1 cellular context compared by ENCODE assay signal in the genomic region with DNA sequence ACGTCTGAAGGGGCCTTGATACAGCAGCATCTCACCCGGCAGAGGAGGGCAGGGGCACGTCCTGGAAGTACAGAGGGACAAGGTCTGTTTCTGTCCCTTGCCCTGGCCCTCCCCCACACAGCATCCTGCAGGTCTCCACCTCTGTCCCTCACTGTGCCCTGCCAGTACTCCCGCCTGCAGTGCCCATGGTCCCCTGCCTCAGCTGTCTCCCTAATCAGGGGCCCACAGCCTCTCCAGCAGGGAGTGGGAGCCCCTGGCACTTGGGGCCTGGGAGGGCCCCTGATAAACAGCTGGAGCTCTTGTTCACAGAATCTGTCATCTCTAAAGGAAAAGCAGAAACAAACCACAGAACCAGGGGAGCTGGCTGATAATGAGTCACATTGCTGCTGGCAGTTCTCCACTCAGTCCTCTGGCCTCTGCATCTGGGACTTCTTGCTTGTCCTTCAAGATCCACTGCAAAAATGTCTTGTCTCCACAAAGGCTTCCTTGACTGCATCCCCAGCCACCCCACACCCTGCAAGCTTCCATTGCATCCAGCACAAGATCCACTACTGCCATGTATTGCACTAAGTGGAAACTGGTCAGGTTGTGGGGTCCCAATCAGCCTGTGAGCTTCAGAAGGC.
TF ChIP-seq lines count a peak whose summit lies in the region.

No MANE protein-coding gene starts in this region.

TF ChIP-seq in K562, 482 proteins besides CTCF, POLR2A, EP300 and RAD21 (continued from another document and continues in another):
- TF ChIP-seq, protein P1, sequence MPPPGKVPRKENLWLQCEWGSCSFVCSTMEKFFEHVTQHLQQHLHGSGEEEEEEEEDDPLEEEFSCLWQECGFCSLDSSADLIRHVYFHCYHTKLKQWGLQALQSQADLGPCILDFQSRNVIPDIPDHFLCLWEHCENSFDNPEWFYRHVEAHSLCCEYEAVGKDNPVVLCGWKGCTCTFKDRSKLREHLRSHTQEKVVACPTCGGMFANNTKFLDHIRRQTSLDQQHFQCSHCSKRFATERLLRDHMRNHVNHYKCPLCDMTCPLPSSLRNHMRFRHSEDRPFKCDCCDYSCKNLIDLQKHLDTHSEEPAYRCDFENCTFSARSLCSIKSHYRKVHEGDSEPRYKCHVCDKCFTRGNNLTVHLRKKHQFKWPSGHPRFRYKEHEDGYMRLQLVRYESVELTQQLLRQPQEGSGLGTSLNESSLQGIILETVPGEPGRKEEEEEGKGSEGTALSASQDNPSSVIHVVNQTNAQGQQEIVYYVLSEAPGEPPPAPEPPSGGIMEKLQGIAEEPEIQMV (tag; conservative IDR thresholded peaks at IDR 0.05; ENCODE audit: low read depth), result peak; percentile 100
- no peak for TF ChIP-seq SREBF1 (IDR thresholded peaks at IDR 0.05; ENCODE audit: borderline replicate concordance, low read depth, low read length)
- TF ChIP-seq POLR2AphosphoS5 (IDR thresholded peaks at IDR 0.05; ENCODE audit: control insufficient read depth, insufficient read depth, low read depth, low read length), result peak; percentile 100
- TF ChIP-seq CHCHD3 (CRISPR knock-in tag; IDR thresholded peaks at IDR 0.05), result no peak
- 0 out of 2 replicates have a peak, but pooled peaks have one; percentile 49 for TF ChIP-seq ZNF431 (CRISPR knock-in tag; IDR thresholded peaks at IDR 0.05)
- no peak; the same call in 1 of the 2 replicates for TF ChIP-seq ETV5 (CRISPR knock-in tag; IDR thresholded peaks at IDR 0.05; ENCODE audit: low read depth)
- peak; percentile 20; the same call in 1 of the 2 replicates for TF ChIP-seq NFRKB (IDR thresholded peaks at IDR 0.05; ENCODE audit: low read depth)
- TF ChIP-seq, protein P2, sequence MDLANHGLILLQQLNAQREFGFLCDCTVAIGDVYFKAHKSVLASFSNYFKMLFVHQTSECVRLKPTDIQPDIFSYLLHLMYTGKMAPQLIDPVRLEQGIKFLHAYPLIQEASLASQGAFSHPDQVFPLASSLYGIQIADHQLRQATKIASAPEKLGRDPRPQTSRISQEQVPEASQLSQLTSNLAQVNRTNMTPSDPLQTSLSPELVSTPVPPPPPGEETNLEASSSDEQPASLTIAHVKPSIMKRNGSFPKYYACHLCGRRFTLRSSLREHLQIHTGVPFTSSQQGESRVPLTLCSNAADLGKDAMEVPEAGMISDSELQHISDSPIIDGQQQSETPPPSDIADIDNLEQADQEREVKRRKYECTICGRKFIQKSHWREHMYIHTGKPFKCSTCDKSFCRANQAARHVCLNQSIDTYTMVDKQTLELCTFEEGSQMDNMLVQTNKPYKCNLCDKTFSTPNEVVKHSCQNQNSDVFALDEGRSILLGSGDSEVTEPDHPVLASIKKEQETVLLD (IDR thresholded peaks at IDR 0.05), result peak; percentile 91
- TF ChIP-seq ATF1 (CRISPR knock-in tag; IDR thresholded peaks at IDR 0.05), result no peak
- peak; percentile 74 for TF ChIP-seq ATF1 (tag; IDR thresholded peaks at IDR 0.05)
- TF ChIP-seq, protein P3, sequence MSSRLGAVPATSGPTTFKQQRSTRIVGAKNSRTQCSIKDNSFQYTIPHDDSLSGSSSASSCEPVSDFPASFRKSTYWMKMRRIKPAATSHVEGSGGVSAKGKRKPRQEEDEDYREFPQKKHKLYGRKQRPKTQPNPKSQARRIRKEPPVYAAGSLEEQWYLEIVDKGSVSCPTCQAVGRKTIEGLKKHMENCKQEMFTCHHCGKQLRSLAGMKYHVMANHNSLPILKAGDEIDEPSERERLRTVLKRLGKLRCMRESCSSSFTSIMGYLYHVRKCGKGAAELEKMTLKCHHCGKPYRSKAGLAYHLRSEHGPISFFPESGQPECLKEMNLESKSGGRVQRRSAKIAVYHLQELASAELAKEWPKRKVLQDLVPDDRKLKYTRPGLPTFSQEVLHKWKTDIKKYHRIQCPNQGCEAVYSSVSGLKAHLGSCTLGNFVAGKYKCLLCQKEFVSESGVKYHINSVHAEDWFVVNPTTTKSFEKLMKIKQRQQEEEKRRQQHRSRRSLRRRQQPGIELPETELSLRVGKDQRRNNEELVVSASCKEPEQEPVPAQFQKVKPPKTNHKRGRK (tag; IDR thresholded peaks at IDR 0.05), result no peak
- no peak for TF ChIP-seq ZNF232 (CRISPR knock-in tag; IDR thresholded peaks at IDR 0.05)
- TF ChIP-seq PHTF2 (CRISPR knock-in tag; IDR thresholded peaks at IDR 0.05), result no peak
- peak; percentile 48; the same call in 1 of the 2 replicates for TF ChIP-seq NFE2 (IDR thresholded peaks at IDR 0.05; ENCODE audit: low read depth)
- TF ChIP-seq PCBP1 (IDR thresholded peaks at IDR 0.05; ENCODE audit: low read depth, low read length, poor library complexity, severe bottlenecking), result no peak
- peak; percentile 16; the same call in 1 of the 2 replicates for TF ChIP-seq NCOA6 (IDR thresholded peaks at IDR 0.05)
- TF ChIP-seq, protein P4, sequence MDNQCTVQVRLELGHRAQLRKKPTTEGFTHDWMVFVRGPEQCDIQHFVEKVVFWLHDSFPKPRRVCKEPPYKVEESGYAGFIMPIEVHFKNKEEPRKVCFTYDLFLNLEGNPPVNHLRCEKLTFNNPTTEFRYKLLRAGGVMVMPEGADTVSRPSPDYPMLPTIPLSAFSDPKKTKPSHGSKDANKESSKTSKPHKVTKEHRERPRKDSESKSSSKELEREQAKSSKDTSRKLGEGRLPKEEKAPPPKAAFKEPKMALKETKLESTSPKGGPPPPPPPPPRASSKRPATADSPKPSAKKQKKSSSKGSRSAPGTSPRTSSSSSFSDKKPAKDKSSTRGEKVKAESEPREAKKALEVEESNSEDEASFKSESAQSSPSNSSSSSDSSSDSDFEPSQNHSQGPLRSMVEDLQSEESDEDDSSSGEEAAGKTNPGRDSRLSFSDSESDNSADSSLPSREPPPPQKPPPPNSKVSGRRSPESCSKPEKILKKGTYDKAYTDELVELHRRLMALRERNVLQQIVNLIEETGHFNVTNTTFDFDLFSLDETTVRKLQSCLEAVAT (IDR thresholded peaks at IDR 0.05), result peak in 1 of 2 experiments; percentile 99; a peak in 2 of 4 replicates
- peak; percentile 61 for TF ChIP-seq ZNF239 (CRISPR knock-in tag; IDR thresholded peaks at IDR 0.05)
- TF ChIP-seq, protein P5, sequence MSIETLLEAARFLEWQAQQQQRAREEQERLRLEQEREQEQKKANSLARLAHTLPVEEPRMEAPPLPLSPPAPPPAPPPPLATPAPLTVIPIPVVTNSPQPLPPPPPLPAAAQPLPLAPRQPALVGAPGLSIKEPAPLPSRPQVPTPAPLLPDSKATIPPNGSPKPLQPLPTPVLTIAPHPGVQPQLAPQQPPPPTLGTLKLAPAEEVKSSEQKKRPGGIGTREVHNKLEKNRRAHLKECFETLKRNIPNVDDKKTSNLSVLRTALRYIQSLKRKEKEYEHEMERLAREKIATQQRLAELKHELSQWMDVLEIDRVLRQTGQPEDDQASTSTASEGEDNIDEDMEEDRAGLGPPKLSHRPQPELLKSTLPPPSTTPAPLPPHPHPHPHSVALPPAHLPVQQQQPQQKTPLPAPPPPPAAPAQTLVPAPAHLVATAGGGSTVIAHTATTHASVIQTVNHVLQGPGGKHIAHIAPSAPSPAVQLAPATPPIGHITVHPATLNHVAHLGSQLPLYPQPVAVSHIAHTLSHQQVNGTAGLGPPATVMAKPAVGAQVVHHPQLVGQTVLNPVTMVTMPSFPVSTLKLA (conservative IDR thresholded peaks at IDR 0.05), result peak; percentile 60 to 87
- no peak for TF ChIP-seq STAT5B (CRISPR knock-in tag; IDR thresholded peaks at IDR 0.05)
- TF ChIP-seq, protein P6, sequence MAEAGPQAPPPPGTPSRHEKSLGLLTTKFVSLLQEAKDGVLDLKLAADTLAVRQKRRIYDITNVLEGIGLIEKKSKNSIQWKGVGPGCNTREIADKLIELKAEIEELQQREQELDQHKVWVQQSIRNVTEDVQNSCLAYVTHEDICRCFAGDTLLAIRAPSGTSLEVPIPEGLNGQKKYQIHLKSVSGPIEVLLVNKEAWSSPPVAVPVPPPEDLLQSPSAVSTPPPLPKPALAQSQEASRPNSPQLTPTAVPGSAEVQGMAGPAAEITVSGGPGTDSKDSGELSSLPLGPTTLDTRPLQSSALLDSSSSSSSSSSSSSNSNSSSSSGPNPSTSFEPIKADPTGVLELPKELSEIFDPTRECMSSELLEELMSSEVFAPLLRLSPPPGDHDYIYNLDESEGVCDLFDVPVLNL (CRISPR knock-in tag; IDR thresholded peaks at IDR 0.05; ENCODE audit: low read depth), result no peak
- TF ChIP-seq ESRRB (CRISPR knock-in tag; IDR thresholded peaks at IDR 0.05; ENCODE audit: borderline replicate concordance), result peak; percentile 49; the same call in 1 of the 2 replicates
- peak; percentile 49; the same call in 1 of the 2 replicates for TF ChIP-seq NR2C1 (IDR thresholded peaks at IDR 0.05)
- TF ChIP-seq NR2C1 (tag; IDR thresholded peaks at IDR 0.05), result peak; percentile 54; the same call in 1 of the 2 replicates
- TF ChIP-seq ATF7 (IDR thresholded peaks at IDR 0.05), result peak; percentile 88
- TF ChIP-seq, protein P7, sequence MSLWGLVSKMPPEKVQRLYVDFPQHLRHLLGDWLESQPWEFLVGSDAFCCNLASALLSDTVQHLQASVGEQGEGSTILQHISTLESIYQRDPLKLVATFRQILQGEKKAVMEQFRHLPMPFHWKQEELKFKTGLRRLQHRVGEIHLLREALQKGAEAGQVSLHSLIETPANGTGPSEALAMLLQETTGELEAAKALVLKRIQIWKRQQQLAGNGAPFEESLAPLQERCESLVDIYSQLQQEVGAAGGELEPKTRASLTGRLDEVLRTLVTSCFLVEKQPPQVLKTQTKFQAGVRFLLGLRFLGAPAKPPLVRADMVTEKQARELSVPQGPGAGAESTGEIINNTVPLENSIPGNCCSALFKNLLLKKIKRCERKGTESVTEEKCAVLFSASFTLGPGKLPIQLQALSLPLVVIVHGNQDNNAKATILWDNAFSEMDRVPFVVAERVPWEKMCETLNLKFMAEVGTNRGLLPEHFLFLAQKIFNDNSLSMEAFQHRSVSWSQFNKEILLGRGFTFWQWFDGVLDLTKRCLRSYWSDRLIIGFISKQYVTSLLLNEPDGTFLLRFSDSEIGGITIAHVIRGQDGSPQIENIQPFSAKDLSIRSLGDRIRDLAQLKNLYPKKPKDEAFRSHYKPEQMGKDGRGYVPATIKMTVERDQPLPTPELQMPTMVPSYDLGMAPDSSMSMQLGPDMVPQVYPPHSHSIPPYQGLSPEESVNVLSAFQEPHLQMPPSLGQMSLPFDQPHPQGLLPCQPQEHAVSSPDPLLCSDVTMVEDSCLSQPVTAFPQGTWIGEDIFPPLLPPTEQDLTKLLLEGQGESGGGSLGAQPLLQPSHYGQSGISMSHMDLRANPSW (CRISPR knock-in tag; IDR thresholded peaks at IDR 0.05), result peak; percentile 55; the same call in 1 of the 2 replicates
- no peak for TF ChIP-seq SAFB2 (IDR thresholded peaks at IDR 0.05; ENCODE audit: borderline replicate concordance, low read depth, low read length, severe bottlenecking)
- peak; percentile 59; the same call in 1 of the 2 replicates for TF ChIP-seq GABPA (tag; conservative IDR thresholded peaks at IDR 0.05; ENCODE audit: low read depth)
- TF ChIP-seq, protein P8, sequence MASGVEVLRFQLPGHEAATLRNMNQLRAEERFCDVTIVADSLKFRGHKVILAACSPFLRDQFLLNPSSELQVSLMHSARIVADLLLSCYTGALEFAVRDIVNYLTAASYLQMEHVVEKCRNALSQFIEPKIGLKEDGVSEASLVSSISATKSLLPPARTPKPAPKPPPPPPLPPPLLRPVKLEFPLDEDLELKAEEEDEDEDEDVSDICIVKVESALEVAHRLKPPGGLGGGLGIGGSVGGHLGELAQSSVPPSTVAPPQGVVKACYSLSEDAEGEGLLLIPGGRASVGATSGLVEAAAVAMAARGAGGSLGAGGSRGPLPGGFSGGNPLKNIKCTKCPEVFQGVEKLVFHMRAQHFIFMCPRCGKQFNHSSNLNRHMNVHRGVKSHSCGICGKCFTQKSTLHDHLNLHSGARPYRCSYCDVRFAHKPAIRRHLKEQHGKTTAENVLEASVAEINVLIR (CRISPR knock-in tag; IDR thresholded peaks at IDR 0.05), result peak; percentile 49; the same call in 1 of the 2 replicates
- peak in 1 of 2 experiments; percentile 88; a peak in 2 of 4 replicates for TF ChIP-seq NONO (IDR thresholded peaks at IDR 0.05; ENCODE audit: low read depth in 2 of 2, low read length in 1 of 2)
- TF ChIP-seq NFXL1 (CRISPR knock-in tag; IDR thresholded peaks at IDR 0.05), result peak; percentile 80; the same call in 1 of the 2 replicates
- TF ChIP-seq MCM3 (IDR thresholded peaks at IDR 0.05), result no peak
- TF ChIP-seq PHB (CRISPR knock-in tag; IDR thresholded peaks at IDR 0.05), result no peak
- peak; percentile 34; the same call in 1 of the 2 replicates for TF ChIP-seq ZNF121 (CRISPR knock-in tag; conservative IDR thresholded peaks at IDR 0.05)
- TF ChIP-seq ZNF324 (CRISPR knock-in tag; IDR thresholded peaks at IDR 0.05), result peak; percentile 60; the same call in 1 of the 2 replicates
- TF ChIP-seq ZNF212 (CRISPR knock-in tag; IDR thresholded peaks at IDR 0.05), result peak; percentile 88; the same call in 1 of the 2 replicates
- TF ChIP-seq HMG20A (CRISPR knock-in tag; conservative IDR thresholded peaks at IDR 0.05), result no peak
- TF ChIP-seq, protein P9, sequence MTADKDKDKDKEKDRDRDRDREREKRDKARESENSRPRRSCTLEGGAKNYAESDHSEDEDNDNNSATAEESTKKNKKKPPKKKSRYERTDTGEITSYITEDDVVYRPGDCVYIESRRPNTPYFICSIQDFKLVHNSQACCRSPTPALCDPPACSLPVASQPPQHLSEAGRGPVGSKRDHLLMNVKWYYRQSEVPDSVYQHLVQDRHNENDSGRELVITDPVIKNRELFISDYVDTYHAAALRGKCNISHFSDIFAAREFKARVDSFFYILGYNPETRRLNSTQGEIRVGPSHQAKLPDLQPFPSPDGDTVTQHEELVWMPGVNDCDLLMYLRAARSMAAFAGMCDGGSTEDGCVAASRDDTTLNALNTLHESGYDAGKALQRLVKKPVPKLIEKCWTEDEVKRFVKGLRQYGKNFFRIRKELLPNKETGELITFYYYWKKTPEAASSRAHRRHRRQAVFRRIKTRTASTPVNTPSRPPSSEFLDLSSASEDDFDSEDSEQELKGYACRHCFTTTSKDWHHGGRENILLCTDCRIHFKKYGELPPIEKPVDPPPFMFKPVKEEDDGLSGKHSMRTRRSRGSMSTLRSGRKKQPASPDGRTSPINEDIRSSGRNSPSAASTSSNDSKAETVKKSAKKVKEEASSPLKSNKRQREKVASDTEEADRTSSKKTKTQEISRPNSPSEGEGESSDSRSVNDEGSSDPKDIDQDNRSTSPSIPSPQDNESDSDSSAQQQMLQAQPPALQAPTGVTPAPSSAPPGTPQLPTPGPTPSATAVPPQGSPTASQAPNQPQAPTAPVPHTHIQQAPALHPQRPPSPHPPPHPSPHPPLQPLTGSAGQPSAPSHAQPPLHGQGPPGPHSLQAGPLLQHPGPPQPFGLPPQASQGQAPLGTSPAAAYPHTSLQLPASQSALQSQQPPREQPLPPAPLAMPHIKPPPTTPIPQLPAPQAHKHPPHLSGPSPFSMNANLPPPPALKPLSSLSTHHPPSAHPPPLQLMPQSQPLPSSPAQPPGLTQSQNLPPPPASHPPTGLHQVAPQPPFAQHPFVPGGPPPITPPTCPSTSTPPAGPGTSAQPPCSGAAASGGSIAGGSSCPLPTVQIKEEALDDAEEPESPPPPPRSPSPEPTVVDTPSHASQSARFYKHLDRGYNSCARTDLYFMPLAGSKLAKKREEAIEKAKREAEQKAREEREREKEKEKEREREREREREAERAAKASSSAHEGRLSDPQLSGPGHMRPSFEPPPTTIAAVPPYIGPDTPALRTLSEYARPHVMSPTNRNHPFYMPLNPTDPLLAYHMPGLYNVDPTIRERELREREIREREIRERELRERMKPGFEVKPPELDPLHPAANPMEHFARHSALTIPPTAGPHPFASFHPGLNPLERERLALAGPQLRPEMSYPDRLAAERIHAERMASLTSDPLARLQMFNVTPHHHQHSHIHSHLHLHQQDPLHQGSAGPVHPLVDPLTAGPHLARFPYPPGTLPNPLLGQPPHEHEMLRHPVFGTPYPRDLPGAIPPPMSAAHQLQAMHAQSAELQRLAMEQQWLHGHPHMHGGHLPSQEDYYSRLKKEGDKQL (CRISPR knock-in tag; IDR thresholded peaks at IDR 0.05; ENCODE audit: borderline replicate concordance), result peak; percentile 96; the same call in 1 of the 2 replicates
